ENCODE assay signal across 11 cellular contexts in the genomic region with DNA sequence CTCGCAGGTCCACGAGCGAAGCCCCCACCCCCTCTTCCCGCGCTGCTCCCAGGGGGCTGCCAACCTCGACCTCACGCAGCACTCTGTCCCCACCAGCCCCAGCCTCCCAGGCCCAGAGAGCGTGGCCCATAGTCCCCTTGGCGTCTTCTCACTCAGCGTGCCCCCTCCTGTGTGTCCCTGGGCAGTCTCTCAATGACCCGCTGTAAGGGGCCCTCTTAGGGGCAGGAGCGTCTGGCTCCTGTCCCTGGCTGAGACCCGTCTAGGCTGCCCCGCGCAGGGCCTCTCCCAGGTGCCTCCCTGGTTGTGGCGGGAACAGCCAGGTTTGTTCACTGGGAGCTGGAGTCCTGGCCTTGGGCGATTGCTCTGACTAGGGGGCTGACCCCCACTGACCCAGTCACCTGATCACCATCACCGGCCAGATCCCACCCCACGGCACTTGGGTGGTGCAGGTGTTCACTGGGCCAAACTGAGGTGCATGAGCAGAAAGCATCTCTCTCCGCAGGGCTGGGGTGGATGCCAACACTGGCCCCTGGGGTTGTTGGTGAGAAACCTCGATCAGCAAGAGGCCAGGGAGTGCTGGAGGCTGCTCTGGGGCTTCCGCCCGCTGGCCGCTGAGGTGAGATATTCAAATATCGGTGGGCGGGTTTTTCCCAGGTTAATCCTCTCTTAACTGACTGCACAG. TPM values are rescaled to one million over a fixed set of nuclear protein-coding genes. Genes with fewer than 3 reads are reported as not detected.
DNase-seq lines count a peak whose midpoint lies in the region; ATAC-seq, FAIRE-seq and TF ChIP-seq lines count a peak whose summit lies in the region.
"Had no signal": no experiment of that assay in that cellular context is flagged by ENCODE, and none has a peak within 500 bp of the region (broad histone marks: within the 10 kb centered on the region; RNA-seq: fewer than 3 reads in every experiment).

No MANE protein-coding gene starts in this region.

- peaks cover 38 to 60% (median 52%) of the 10 kb centered on the region in 3 donors for H3K4me1 Mint-ChIP-seq in naive B cell

- DNase-seq in GM18507 (ENCODE audit: extremely low spot score, insufficient read length, low read depth) (no peak), naive B cell (peak; percentile 76), SW 1271 (lab: John Stamatoyannopoulos, UW) (no peak), H54 (ENCODE audit: insufficient read length, low spot score) (no peak), NCI-H69 (lab: John Stamatoyannopoulos, UW) (no peak), uterus (no peak)
- DNase-seq: MG63 had no signal

- H3K27ac Mint-ChIP-seq in naive B cell = peak overlapping the region; percentile 100
- H3K27ac Mint-ChIP-seq: nephron had no signal

- ATAC-seq in GM21529 (IDR thresholded peaks at IDR 0.05; ENCODE audit: unreplicated experiment) = peak; percentile 44
- peak; percentile 41 for ATAC-seq in HG03378 (IDR thresholded peaks at IDR 0.05; ENCODE audit: unreplicated experiment)
- peak; percentile 18 to 22 for ATAC-seq in naive B cell (ENCODE audit: low read depth in 2 of 2)

- no peak for TF ChIP-seq CTCF in uterus (IDR thresholded peaks at IDR 0.05)

- H3K4me3 ChIP-seq in uterus = no peak overlapping the region
- H3K4me3 ChIP-seq: MG63 had no signal

- no peaks in the 10 kb centered on the region for H3K4me1 ChIP-seq in uterus

- no peak for TF ChIP-seq POLR2A in H54 (IDR thresholded peaks at IDR 0.05; ENCODE audit: low read depth, low read length)
- TF ChIP-seq POLR2A in uterus (IDR thresholded peaks at IDR 0.05) = no peak

- no peaks in the 10 kb centered on the region for H3K36me3 ChIP-seq in uterus
- H3K36me3 ChIP-seq: MG63 had no signal

- H3K27me3 ChIP-seq in uterus = no peaks in the 10 kb centered on the region
- H3K27me3 ChIP-seq: MG63 had no signal

- FAIRE-seq in GM18507 (lab: Jason Lieb, UNC) (peak; percentile 100), H54 (lab: Jason Lieb, UNC) (no peak)

- peaks cover 0 to 7% (median 0%) of the 10 kb centered on the region in 7 donors for H3K9me3 Mint-ChIP-seq in naive B cell

- no peaks in the 10 kb centered on the region for H3K9me3 ChIP-seq in uterus
- H3K9me3 ChIP-seq: MG63 had no signal

- H3K27ac ChIP-seq in uterus = no peak overlapping the region

- no peaks in the 10 kb centered on the region for H3K27me3 Mint-ChIP-seq in naive B cell

- H3K36me3 Mint-ChIP-seq in naive B cell = no peaks in the 10 kb centered on the region

- intact Hi-C loops in uterus (cut with DNase I; ENCODE audit: low total_unique reads) = no loop called here

- H3K4me3 Mint-ChIP-seq in naive B cell = peak overlapping the region; percentile 55 to 93 (median 82)

RNA-seq across cellular contexts. Expression of gene WDFY4, which starts 12.6 kb away (rescaled TPM):
- 10 to 100 TPM; 46.5 to 98.0 (median 80.0) TPM for polyA plus RNA-seq in naive B cell (ENCODE audit: low read depth in 6 of 6)
- 1 to 10 TPM in 2 of 4 donors, under 1 TPM in 2; 0.26 to 5.2 (median 1.2) TPM for total RNA-seq in uterus
- total RNA-seq: G401 had no signal
